In genomic region chr3:144963810-144964209, GRCh38 we compare ENCODE assay signal across 18 cellular contexts.
"Had no signal": no experiment of that assay in that cellular context is flagged by ENCODE, and none has a peak within 500 bp of the region (broad histone marks: within the 10 kb centered on the region; RNA-seq: fewer than 3 reads in every experiment).

No MANE protein-coding gene starts in this region.

- DNase-seq: KBM-7, MG63, NCI-H1092, NCI-H1417 treated with DMSO at 0.1 percent for 48 hours, NCI-H187, NCI-H2029, NCI-H2081 treated with DMSO at 0.1 percent for 48 hours, NCI-H2171, NCI-H226, NCI-H510A, NCI-H524 treated with DMSO at 0.1 percent for 48 hours, NCI-H69, NCI-H774, Right ventricle myocardium superior, RPMI8226, SIG-M5, SK-N-SH had no signal

- H3K4me1 ChIP-seq: SJSA1 had no signal

- H3K9me3 ChIP-seq: MG63, SJSA1, SK-N-SH had no signal

- H3K36me3 ChIP-seq: MG63, SJSA1 had no signal

- H3K27me3 ChIP-seq: MG63, SJSA1 had no signal

- H3K27ac ChIP-seq: SJSA1 had no signal

- H3K4me3 ChIP-seq: MG63, SJSA1 had no signal
